17 cellular contexts compared by ENCODE assay signal in the genomic region with DNA sequence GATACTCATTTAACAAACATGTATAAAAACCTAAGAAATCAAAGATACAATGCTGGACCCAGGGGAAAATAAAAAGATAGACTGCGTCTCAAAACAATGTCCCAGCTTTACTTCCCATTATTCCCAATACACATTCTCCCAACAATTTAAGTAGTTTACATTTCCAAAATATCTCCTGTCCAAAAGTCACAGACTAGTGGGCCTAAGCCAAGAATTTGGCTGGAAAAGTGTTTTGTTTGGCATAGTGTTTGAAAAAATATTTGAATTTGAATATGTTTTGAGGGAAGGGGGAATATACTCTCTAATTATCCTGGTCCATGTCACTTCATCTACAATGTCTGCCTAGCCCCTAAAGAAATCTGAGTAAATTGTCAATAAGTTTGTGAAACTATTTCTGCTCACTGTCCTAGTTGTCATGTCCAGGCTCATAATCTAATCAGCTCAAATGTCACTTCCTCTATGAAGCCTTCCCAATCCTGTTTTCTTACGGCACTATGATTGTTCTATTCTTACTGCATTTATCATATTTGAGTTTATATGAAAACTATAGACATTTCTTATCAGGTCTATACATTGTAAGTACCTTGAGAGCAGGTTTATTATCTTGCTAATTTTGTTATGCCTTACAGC.
DNase-seq lines count a peak whose midpoint lies in the region; ATAC-seq and TF ChIP-seq lines count a peak whose summit lies in the region.
"Had no signal": no experiment of that assay in that cellular context is flagged by ENCODE, and none has a peak within 500 bp of the region (broad histone marks: within the 10 kb centered on the region; RNA-seq: fewer than 3 reads in every experiment).

No MANE protein-coding gene starts in this region.

- H3K4me1 ChIP-seq in breast epithelium (peaks cover 0 to 7% of the 10 kb centered on the region in 2 donors), right lobe of liver (peaks cover 0 to 36% (median 11%) of the 10 kb centered on the region in 4 donors), stomach (peaks cover 3 to 95% (median 61%) of the 10 kb centered on the region in 4 donors)

- TF ChIP-seq POLR2A in breast epithelium (IDR thresholded peaks at IDR 0.05): no peak
- no peak for TF ChIP-seq POLR2A in right lobe of liver (IDR thresholded peaks at IDR 0.05)
- TF ChIP-seq POLR2A in stomach (IDR thresholded peaks at IDR 0.05): no peak

- no peak for TF ChIP-seq CTCF in HFFc6 (IDR thresholded peaks at IDR 0.05)
- TF ChIP-seq CTCF in breast epithelium (IDR thresholded peaks at IDR 0.05): no peak
- TF ChIP-seq CTCF in right lobe of liver (IDR thresholded peaks at IDR 0.05): no peak
- TF ChIP-seq CTCF in stomach (IDR thresholded peaks at IDR 0.05): no peak

- no peak overlapping the region for H3K4me3 Mint-ChIP-seq in HFFc6
- H3K4me3 Mint-ChIP-seq in activated CD4-positive, alpha-beta T cell treated with anti-CD3 and anti-CD28 coated beads, Interleukin-2, amount 10 ng/mL, durations not matched to agents 24 days and 14 days: no peak overlapping the region
- H3K4me3 Mint-ChIP-seq: activated naive CD8-positive, alpha-beta T cell treated with anti-CD3 and anti-CD28 coated beads, Interleukin-2, amount 10 ng/mL, durations not matched to agents 7 days and 5 days; activated T-cell treated with anti-CD3 and anti-CD28 coated beads, Interleukin-2, amount 50 U/mL, for 72 hours; CD8-positive, alpha-beta T cell; T-helper 1 cell treated with Interleukin-12 subunit alpha and Interleukin-12 subunit beta and Interleukin-4 antibody, amounts not matched to agents 30 μg/mL and 1 μg/mL, for 36 hours had no signal

- H3K27ac Mint-ChIP-seq in HFFc6: peak overlapping the region; percentile 4; the same call in 1 of the 2 replicates
- no peak overlapping the region for H3K27ac Mint-ChIP-seq in activated CD4-positive, alpha-beta T cell treated with anti-CD3 and anti-CD28 coated beads, Interleukin-2, amount 10 ng/mL, durations not matched to agents 24 days and 14 days
- H3K27ac Mint-ChIP-seq: activated naive CD8-positive, alpha-beta T cell treated with anti-CD3 and anti-CD28 coated beads, Interleukin-2, amount 10 ng/mL, durations not matched to agents 7 days and 5 days; activated T-cell treated with anti-CD3 and anti-CD28 coated beads, Interleukin-2, amount 50 U/mL, for 72 hours; CD8-positive, alpha-beta T cell; T-helper 1 cell treated with Interleukin-12 subunit alpha and Interleukin-12 subunit beta and Interleukin-4 antibody, amounts not matched to agents 30 μg/mL and 1 μg/mL, for 36 hours had no signal

- ATAC-seq in right lobe of liver (peak; percentile 20 to 51 (median 36)), HG02763 (IDR thresholded peaks at IDR 0.05; ENCODE audit: unreplicated experiment) (no peak), HG03039 (IDR thresholded peaks at IDR 0.05; ENCODE audit: unreplicated experiment) (no peak)
- ATAC-seq: activated T-cell treated with anti-CD3 and anti-CD28 coated beads, Interleukin-2, amount 50 U/mL, for 72 hours; CD8-positive, alpha-beta T cell; HCT116 had no signal

- no peak for TF ChIP-seq EP300 in stomach (IDR thresholded peaks at IDR 0.05)

- intact Hi-C loops in breast epithelium (cut with DNase I; ENCODE audit: low total_unique reads) (no loop called here), right lobe of liver (cut with DNase I) (no loop called here), stomach (cut with DNase I; ENCODE audit: low total_unique reads) (no loop called here)
- intact Hi-C loops in activated CD4-positive, alpha-beta T cell treated with anti-CD3 and anti-CD28 coated beads, Interleukin-2, amount 10 ng/mL, durations not matched to agents 24 days and 14 days (cut with micrococcal nuclease): no loop called here

- no peaks in the 10 kb centered on the region for H3K27me3 ChIP-seq in breast epithelium
- no peaks in the 10 kb centered on the region for H3K27me3 ChIP-seq in right lobe of liver
- no peaks in the 10 kb centered on the region for H3K27me3 ChIP-seq in stomach

- no peaks in the 10 kb centered on the region; the same call in 1 of the 2 replicates for H3K27me3 Mint-ChIP-seq in HFFc6 (ENCODE audit: insufficient read depth)
- H3K27me3 Mint-ChIP-seq in activated CD4-positive, alpha-beta T cell treated with anti-CD3 and anti-CD28 coated beads, Interleukin-2, amount 10 ng/mL, durations not matched to agents 24 days and 14 days: no peaks in the 10 kb centered on the region
- H3K27me3 Mint-ChIP-seq: activated naive CD8-positive, alpha-beta T cell treated with anti-CD3 and anti-CD28 coated beads, Interleukin-2, amount 10 ng/mL, durations not matched to agents 7 days and 5 days had no signal

- H3K4me3 ChIP-seq in breast epithelium (no peak overlapping the region), right lobe of liver (no peak overlapping the region), stomach (no peak overlapping the region)

- DNase-seq in HFFc6 (no peak), breast epithelium (ENCODE audit: low spot score in 2 of 2) (no peak), right lobe of liver (no peak), stomach (no peak)
- DNase-seq in activated CD4-positive, alpha-beta T cell treated with anti-CD3 and anti-CD28 coated beads, Interleukin-2, amount 10 ng/mL, durations not matched to agents 24 days and 14 days: no peak
- DNase-seq in activated CD4-positive, alpha-beta T cell treated with anti-CD3 and anti-CD28 coated beads for 4 hours: no peak
- DNase-seq: activated naive CD8-positive, alpha-beta T cell treated with anti-CD3 and anti-CD28 coated beads, Interleukin-2, amount 10 ng/mL, durations not matched to agents 7 days and 5 days; activated T-cell treated with anti-CD3 and anti-CD28 coated beads, Interleukin-2, amount 50 U/mL, for 72 hours; CD8-positive, alpha-beta T cell; hypothalamus; NCI-H1436; NCI-H82; small intestine had no signal

- H3K4me1 Mint-ChIP-seq in HFFc6 (ENCODE audit: low read depth): peaks cover 99% of the 10 kb centered on the region
- H3K4me1 Mint-ChIP-seq in activated CD4-positive, alpha-beta T cell treated with anti-CD3 and anti-CD28 coated beads, Interleukin-2, amount 10 ng/mL, durations not matched to agents 24 days and 14 days: peaks cover 3% of the 10 kb centered on the region

- peaks cover 69% of the 10 kb centered on the region for H3K36me3 Mint-ChIP-seq in HFFc6 (ENCODE audit: low read depth)
- H3K36me3 Mint-ChIP-seq in activated CD4-positive, alpha-beta T cell treated with anti-CD3 and anti-CD28 coated beads, Interleukin-2, amount 10 ng/mL, durations not matched to agents 24 days and 14 days (ENCODE audit: low read depth): peaks cover 27% of the 10 kb centered on the region

- H3K27ac ChIP-seq in breast epithelium (peak overlapping the region; percentile 52 to 59), right lobe of liver (peak overlapping the region in 1 of 3 donors; percentile 13), stomach (peak overlapping the region in 4 of 5 donors; percentile 26 to 83 (median 74))

- whole genome bisulfite sequencing in right lobe of liver (ENCODE audit: insufficient coverage, low coverage, low lambda C conversion rate, missing lambda C conversion rate): 42% methylated on average over 2 of the region's 2 CpGs
- WGBS in stomach, 5 donors: 58 to 78% (median 59%) methylated on average over 2 of the region's 2 CpGs

- no peaks in the 10 kb centered on the region for H3K9me3 Mint-ChIP-seq in HFFc6
- no peaks in the 10 kb centered on the region for H3K9me3 Mint-ChIP-seq in activated CD4-positive, alpha-beta T cell treated with anti-CD3 and anti-CD28 coated beads, Interleukin-2, amount 10 ng/mL, durations not matched to agents 24 days and 14 days
- H3K9me3 Mint-ChIP-seq: activated naive CD8-positive, alpha-beta T cell treated with anti-CD3 and anti-CD28 coated beads, Interleukin-2, amount 10 ng/mL, durations not matched to agents 7 days and 5 days; activated T-cell treated with anti-CD3 and anti-CD28 coated beads, Interleukin-2, amount 50 U/mL, for 72 hours; CD8-positive, alpha-beta T cell; T-helper 1 cell treated with Interleukin-12 subunit alpha and Interleukin-12 subunit beta and Interleukin-4 antibody, amounts not matched to agents 30 μg/mL and 1 μg/mL, for 36 hours had no signal

- H3K9me3 ChIP-seq in breast epithelium: no peaks in the 10 kb centered on the region
- H3K9me3 ChIP-seq in right lobe of liver: no peaks in the 10 kb centered on the region
- no peaks in the 10 kb centered on the region for H3K9me3 ChIP-seq in stomach

- H3K36me3 ChIP-seq in breast epithelium (no peaks in the 10 kb centered on the region), right lobe of liver (peaks cover 0 to 27% (median 13%) of the 10 kb centered on the region in 4 donors), stomach (peaks cover 4 to 73% (median 31%) of the 10 kb centered on the region in 4 donors)

Comparison
In these comparisons a context has a peak if more than half of its experiments do, and no peak if none do; other contexts are left out.
1. ATAC-seq: peak in right lobe of liver (4 of 4); none in HG02763 (single experiment) and HG03039 (single experiment).